ENCODE assay signal across 18 cellular contexts in the genomic region with DNA sequence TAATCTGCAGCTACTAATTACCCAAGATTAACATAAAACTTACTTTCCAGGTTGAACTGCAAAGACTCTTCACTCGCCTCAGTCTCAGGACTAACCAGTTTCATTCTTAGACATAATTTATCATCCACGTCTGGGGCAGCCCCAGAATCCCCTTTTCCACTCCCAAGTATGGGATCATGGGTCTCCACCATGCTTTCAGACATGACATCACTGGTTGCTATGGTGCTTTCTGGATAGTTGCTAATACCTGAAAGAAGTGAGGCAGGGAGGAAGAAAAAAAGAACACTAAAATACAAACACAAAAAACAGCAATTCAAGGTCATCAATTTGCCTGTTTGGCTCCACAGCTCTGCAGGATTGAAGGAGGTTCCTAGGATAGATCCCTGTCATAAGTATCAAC.
"Had no signal": no experiment of that assay in that cellular context is flagged by ENCODE, and none has a peak within 500 bp of the region (broad histone marks: within the 10 kb centered on the region; RNA-seq: fewer than 3 reads in every experiment).

No MANE protein-coding gene starts in this region.

- ATAC-seq: esophagus mucosa; heart left ventricle; left colon; left ventricle myocardium superior; natural killer cell; stimulated activated naive CD8-positive, alpha-beta T cell treated with anti-CD3 and anti-CD28 coated beads, Interleukin-15, Interleukin-2, amounts not matched to agents 100 U/mL and 50 U/mL, for 24 hours had no signal

- H3K27ac Mint-ChIP-seq: mesothelial cell of epicardium, natural killer cell, type B pancreatic cell had no signal

- H3K9me3 Mint-ChIP-seq: mesothelial cell of epicardium, natural killer cell, neural crest cell, type B pancreatic cell had no signal

- H3K4me3 ChIP-seq: coronary artery, heart left ventricle, right atrium auricular region, suprapubic skin, thyroid gland had no signal

- DNase-seq: effector CD4-positive, alpha-beta T cell; heart left ventricle; left colon; left ventricle myocardium superior; mammary epithelial cell; natural killer cell; posterior cingulate gyrus; small intestine; stimulated activated CD4-positive, alpha-beta T cell treated with anti-CD3 and anti-CD28 coated beads, Interleukin-12 subunit alpha, Interleukin-12 subunit beta, amount 100 ng/mL, for 4 hours; stimulated activated naive CD8-positive, alpha-beta T cell treated with anti-CD3 and anti-CD28 coated beads, Interleukin-15, Interleukin-2, amounts not matched to agents 100 U/mL and 50 U/mL, for 24 hours; thyroid gland had no signal

- H3K4me1 Mint-ChIP-seq: natural killer cell had no signal

- H3K4me3 Mint-ChIP-seq: mesothelial cell of epicardium, natural killer cell, neural crest cell, type B pancreatic cell had no signal

- H3K27me3 ChIP-seq: heart left ventricle, right atrium auricular region, suprapubic skin, thyroid gland had no signal

- H3K9me3 ChIP-seq: heart left ventricle, right atrium auricular region, suprapubic skin, thyroid gland had no signal

- H3K27ac ChIP-seq: coronary artery, heart left ventricle, right atrium auricular region, suprapubic skin, thyroid gland had no signal

- H3K27me3 Mint-ChIP-seq: type B pancreatic cell had no signal

- H3K4me1 ChIP-seq: right atrium auricular region, suprapubic skin had no signal
